In the genomic region with DNA sequence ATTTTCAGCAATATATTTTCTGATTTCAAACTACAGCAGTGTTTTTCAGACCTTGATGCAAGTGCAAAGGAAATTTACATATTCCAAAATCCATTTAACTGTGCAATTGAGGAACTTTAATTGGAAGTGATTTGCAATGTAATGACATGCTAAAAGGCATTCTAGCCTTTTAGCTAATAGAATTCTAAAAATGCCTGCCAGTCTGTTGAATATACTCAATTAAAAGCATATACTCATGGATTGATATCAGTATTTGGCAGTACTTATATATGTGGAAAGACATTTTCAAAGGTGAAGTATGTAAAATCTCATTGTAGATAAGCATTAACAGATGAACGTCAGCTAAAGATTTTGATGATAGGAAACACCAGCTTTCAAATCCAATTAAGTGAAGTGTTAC, we compare ENCODE assay signal across 23 cellular contexts.
DNase-seq lines count a peak whose midpoint lies in the region; ATAC-seq and TF ChIP-seq lines count a peak whose summit lies in the region.
"Had no signal": no experiment of that assay in that cellular context is flagged by ENCODE, and none has a peak within 500 bp of the region (broad histone marks: within the 10 kb centered on the region; RNA-seq: fewer than 3 reads in every experiment).

No MANE protein-coding gene starts in this region.

- no peaks in the 10 kb centered on the region for H3K27me3 ChIP-seq in SK-N-SH (ENCODE audit: insufficient read depth)
- H3K27me3 ChIP-seq: BE2C, BLaER1 had no signal

- no peaks in the 10 kb centered on the region; a peak in 1 of 4 replicates for H3K4me1 ChIP-seq in SK-N-SH (ENCODE audit: control insufficient read depth in 1 of 2, insufficient read depth in 2 of 2, low read depth in 1 of 2, low read length in 1 of 2)
- H3K4me1 ChIP-seq: BE2C, BLaER1 had no signal

- no peak overlapping the region for H2AFZ ChIP-seq in SK-N-SH (ENCODE audit: low read depth)

- no peaks in the 10 kb centered on the region for H3K79me2 ChIP-seq in SK-N-SH (ENCODE audit: insufficient read depth)

- H4K20me1 ChIP-seq in SK-N-SH (ENCODE audit: insufficient read depth): no peaks in the 10 kb centered on the region
- H4K20me1 ChIP-seq: BLaER1 had no signal

- no peak overlapping the region for H3K4me3 ChIP-seq in SK-N-SH (ENCODE audit: low read depth in 2 of 2, low read length in 1 of 2)
- H3K4me3 ChIP-seq: BLaER1, GM12878 had no signal

- TF ChIP-seq RAD21 in SK-N-SH (IDR thresholded peaks at IDR 0.05; ENCODE audit: low read length): no peak

- H3K9me2 ChIP-seq in SK-N-SH: no peaks in the 10 kb centered on the region

- DNase-seq in NCI-H1436 (lab: John Stamatoyannopoulos, UW): peak; percentile 5
- no peak for DNase-seq in NCI-H1436 treated with DMSO at 0.1 percent for 48 hours (lab: John Stamatoyannopoulos, UW)
- no peak for DNase-seq in SK-N-SH
- peak; percentile 7 for DNase-seq in SK-N-DZ (ENCODE audit: low spot score)
- DNase-seq: ACHN; BE2C; C1 segment of cervical spinal cord; CD4-positive, alpha-beta memory T cell; CD4-positive, CD25-positive, alpha-beta regulatory T cell; CD8-positive, alpha-beta memory T cell; COR-L47; DMS 273 treated with DMSO at 0.1 percent for 48 hours; DMS153; DMS53; DMS79; DND-41; EL; GDM1 had no signal

- no peaks in the 10 kb centered on the region for H3K36me3 ChIP-seq in SK-N-SH (replicated peaks in 1 of 2; ENCODE audit: control insufficient read depth in 1 of 2, insufficient read depth in 2 of 2, low read length in 1 of 2)
- H3K36me3 ChIP-seq: BE2C, BLaER1 had no signal

- H3K27ac ChIP-seq in SK-N-SH (ENCODE audit: low read depth in 2 of 2, low read length in 1 of 2): no peak overlapping the region
- H3K27ac ChIP-seq: 22Rv1, BLaER1 had no signal

- ATAC-seq in SK-N-SH treated with all-trans-retinoic acid at 6 μM for 48 hours (no peak), HG03139 (IDR thresholded peaks at IDR 0.05; ENCODE audit: unreplicated experiment) (no peak)
- ATAC-seq: GM12878 had no signal

- WGBS in SK-N-SH (ENCODE audit: low lambda C conversion rate): 68% methylated on average over 1 of the region's 1 CpG

- POLR2A ChIA-PET in SK-N-SH (lab: Yijun Ruan, JAX): no interaction called here

- no peak overlapping the region for H3K9ac ChIP-seq in SK-N-SH
- H3K9ac ChIP-seq: BLaER1 had no signal

- H3F3A ChIP-seq in SK-N-SH (replicated peaks; ENCODE audit: insufficient read depth): peaks cover 4% of the 10 kb centered on the region

- CTCF ChIA-PET in SK-N-SH (lab: Yijun Ruan, JAX): no interaction called here

- TF ChIP-seq EP300 in SK-N-SH (IDR thresholded peaks at IDR 0.05; ENCODE audit: borderline replicate concordance in 1 of 2, low read depth in 1 of 2, low read length in 1 of 2): no peak

- no peak overlapping the region for H3K4me2 ChIP-seq in SK-N-SH
- H3K4me2 ChIP-seq: BLaER1 had no signal

- no peaks in the 10 kb centered on the region for H3K9me3 ChIP-seq in SK-N-SH
- H3K9me3 ChIP-seq: BE2C, BLaER1 had no signal

- TF ChIP-seq CTCF in SK-N-SH (IDR thresholded peaks at IDR 0.05): no peak

TF ChIP-seq in SK-N-SH treated with all-trans-retinoic acid at 6 μM for 48 hours, 23 proteins besides CTCF, POLR2A, EP300 and RAD21:
- TF ChIP-seq ZFP3 (CRISPR knock-in tag; IDR thresholded peaks at IDR 0.05) (no peak), BACH2 (CRISPR knock-in tag; IDR thresholded peaks at IDR 0.05; ENCODE audit: borderline replicate concordance) (no peak), CSDC2 (CRISPR knock-in tag; IDR thresholded peaks at IDR 0.05) (no peak), ISL1 (CRISPR knock-in tag; IDR thresholded peaks at IDR 0.05) (peak; percentile 95), ZNF70 (CRISPR knock-in tag; IDR thresholded peaks at IDR 0.05) (no peak), TCF4 (CRISPR knock-in tag; IDR thresholded peaks at IDR 0.05; ENCODE audit: borderline replicate concordance) (0 out of 2 replicates have a peak, but pooled peaks have one; percentile 10)

TF ChIP-seq in SK-N-SH, 30 proteins besides CTCF, POLR2A, EP300 and RAD21:
- TF ChIP-seq, protein P1, sequence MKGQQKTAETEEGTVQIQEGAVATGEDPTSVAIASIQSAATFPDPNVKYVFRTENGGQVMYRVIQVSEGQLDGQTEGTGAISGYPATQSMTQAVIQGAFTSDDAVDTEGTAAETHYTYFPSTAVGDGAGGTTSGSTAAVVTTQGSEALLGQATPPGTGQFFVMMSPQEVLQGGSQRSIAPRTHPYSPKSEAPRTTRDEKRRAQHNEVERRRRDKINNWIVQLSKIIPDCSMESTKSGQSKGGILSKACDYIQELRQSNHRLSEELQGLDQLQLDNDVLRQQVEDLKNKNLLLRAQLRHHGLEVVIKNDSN (IDR thresholded peaks at IDR 0.05; ENCODE audit: borderline replicate concordance, low read depth): no peak
- TF ChIP-seq FOXJ3 (CRISPR knock-in tag; IDR thresholded peaks at IDR 0.05): no peak
- TF ChIP-seq, protein P2, sequence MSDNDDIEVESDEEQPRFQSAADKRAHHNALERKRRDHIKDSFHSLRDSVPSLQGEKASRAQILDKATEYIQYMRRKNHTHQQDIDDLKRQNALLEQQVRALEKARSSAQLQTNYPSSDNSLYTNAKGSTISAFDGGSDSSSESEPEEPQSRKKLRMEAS (IDR thresholded peaks at IDR 0.05; ENCODE audit: low read depth): no peak
- TF ChIP-seq NFIC (IDR thresholded peaks at IDR 0.05; ENCODE audit: borderline replicate concordance): no peak
- no peak for TF ChIP-seq SMC3 (IDR thresholded peaks at IDR 0.05; ENCODE audit: low read depth, low read length)
- TF ChIP-seq EZH2phosphoT487 (IDR thresholded peaks at IDR 0.05; ENCODE audit: borderline replicate concordance, low read depth): no peak
- no peak for TF ChIP-seq TCF12 (IDR thresholded peaks at IDR 0.05)
- TF ChIP-seq GATA2 (CRISPR knock-in tag; IDR thresholded peaks at IDR 0.05): no peak
- TF ChIP-seq POLR2AphosphoS5 (IDR thresholded peaks at IDR 0.05; ENCODE audit: low read depth, low read length): no peak
- TF ChIP-seq, protein P3, sequence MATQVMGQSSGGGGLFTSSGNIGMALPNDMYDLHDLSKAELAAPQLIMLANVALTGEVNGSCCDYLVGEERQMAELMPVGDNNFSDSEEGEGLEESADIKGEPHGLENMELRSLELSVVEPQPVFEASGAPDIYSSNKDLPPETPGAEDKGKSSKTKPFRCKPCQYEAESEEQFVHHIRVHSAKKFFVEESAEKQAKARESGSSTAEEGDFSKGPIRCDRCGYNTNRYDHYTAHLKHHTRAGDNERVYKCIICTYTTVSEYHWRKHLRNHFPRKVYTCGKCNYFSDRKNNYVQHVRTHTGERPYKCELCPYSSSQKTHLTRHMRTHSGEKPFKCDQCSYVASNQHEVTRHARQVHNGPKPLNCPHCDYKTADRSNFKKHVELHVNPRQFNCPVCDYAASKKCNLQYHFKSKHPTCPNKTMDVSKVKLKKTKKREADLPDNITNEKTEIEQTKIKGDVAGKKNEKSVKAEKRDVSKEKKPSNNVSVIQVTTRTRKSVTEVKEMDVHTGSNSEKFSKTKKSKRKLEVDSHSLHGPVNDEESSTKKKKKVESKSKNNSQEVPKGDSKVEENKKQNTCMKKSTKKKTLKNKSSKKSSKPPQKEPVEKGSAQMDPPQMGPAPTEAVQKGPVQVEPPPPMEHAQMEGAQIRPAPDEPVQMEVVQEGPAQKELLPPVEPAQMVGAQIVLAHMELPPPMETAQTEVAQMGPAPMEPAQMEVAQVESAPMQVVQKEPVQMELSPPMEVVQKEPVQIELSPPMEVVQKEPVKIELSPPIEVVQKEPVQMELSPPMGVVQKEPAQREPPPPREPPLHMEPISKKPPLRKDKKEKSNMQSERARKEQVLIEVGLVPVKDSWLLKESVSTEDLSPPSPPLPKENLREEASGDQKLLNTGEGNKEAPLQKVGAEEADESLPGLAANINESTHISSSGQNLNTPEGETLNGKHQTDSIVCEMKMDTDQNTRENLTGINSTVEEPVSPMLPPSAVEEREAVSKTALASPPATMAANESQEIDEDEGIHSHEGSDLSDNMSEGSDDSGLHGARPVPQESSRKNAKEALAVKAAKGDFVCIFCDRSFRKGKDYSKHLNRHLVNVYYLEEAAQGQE (IDR thresholded peaks at IDR 0.05; ENCODE audit: low read depth, low read length): no peak
- no peak for TF ChIP-seq TAF1 (IDR thresholded peaks at IDR 0.05; ENCODE audit: borderline replicate concordance, low read depth, low read length)
- TF ChIP-seq RXRA (IDR thresholded peaks at IDR 0.05; ENCODE audit: borderline replicate concordance, low read depth): no peak
- no peak for TF ChIP-seq TEAD4 (IDR thresholded peaks at IDR 0.05; ENCODE audit: borderline replicate concordance, insufficient read depth)
- TF ChIP-seq GABPA (IDR thresholded peaks at IDR 0.05; ENCODE audit: low read depth): no peak
- no peak for TF ChIP-seq RFX5 (IDR thresholded peaks at IDR 0.05; ENCODE audit: low read length)
- TF ChIP-seq FOXM1 (IDR thresholded peaks at IDR 0.05; ENCODE audit: low read depth): no peak

Comparison
In these comparisons a context has a peak if more than half of its experiments do, and no peak if none do; other contexts are left out.
1. DNase-seq: peak in NCI-H1436 (single experiment) and SK-N-DZ (single experiment); none in NCI-H1436 treated with DMSO at 0.1 percent for 48 hours (single experiment) and SK-N-SH (single experiment).